In genomic region chr2:244547-244946, GRCh38 we compare ENCODE assay signal across 10 cellular contexts. TPM values are rescaled to one million over a fixed set of nuclear protein-coding genes. Genes with fewer than 3 reads are reported as not detected.
"Had no signal": no experiment of that assay in that cellular context is flagged by ENCODE, and none has a peak within 500 bp of the region (broad histone marks: within the 10 kb centered on the region; RNA-seq: fewer than 3 reads in every experiment).

No MANE protein-coding gene starts in this region.

- FAIRE-seq: HepG2 had no signal

- DNase-seq: GM23248, GOT3, H7, HFFc6, KBM-7 had no signal

- ATAC-seq: HCT116, HepG2 had no signal

- H3K4me3 Mint-ChIP-seq: HFFc6, IgD-negative memory B cell had no signal

- H3K9me3 Mint-ChIP-seq: HFFc6 had no signal

- H3K27ac Mint-ChIP-seq: HFFc6, IgD-negative memory B cell had no signal

- H3K27me3 Mint-ChIP-seq: IgD-negative memory B cell had no signal

RNA-seq across cellular contexts. Expression of gene ALKAL2, which starts 43.3 kb away (rescaled TPM):
- total RNA-seq: GM23248, H4, HFFc6, HT-29 had no signal
